ENCODE assay signal across 20 cellular contexts in genomic region chr4:67158669-67159068, GRCh38.
DNase-seq lines count a peak whose midpoint lies in the region; ATAC-seq, FAIRE-seq and TF ChIP-seq lines count a peak whose summit lies in the region.
"Had no signal": no experiment of that assay in that cellular context is flagged by ENCODE, and none has a peak within 500 bp of the region (broad histone marks: within the 10 kb centered on the region; RNA-seq: fewer than 3 reads in every experiment).

No MANE protein-coding gene starts in this region.

- no peak overlapping the region for H3K9ac ChIP-seq in adipocyte (ENCODE audit: low read length)

- peak; percentile 27 for FAIRE-seq in islet of Langerhans (lab: Jason Lieb, UNC)
- FAIRE-seq: A549, GM19239, H1, HTR-8/SVneo had no signal

- H3K4me1 ChIP-seq in adipocyte (ENCODE audit: control insufficient read depth, insufficient read depth, low read length) (no peaks in the 10 kb centered on the region), heart right ventricle (no peaks in the 10 kb centered on the region)
- H3K4me1 ChIP-seq: A549 had no signal

- no peak for TF ChIP-seq CTCF in heart right ventricle (IDR thresholded peaks at IDR 0.05)

- intact Hi-C loops in heart right ventricle (cut with DNase I), result no loop called here

- ATAC-seq in heart right ventricle, result peak in 5 of 8 donors; percentile 11 to 82 (median 39)
- ATAC-seq in GM18858 (IDR thresholded peaks at IDR 0.05; ENCODE audit: unreplicated experiment), result no peak
- ATAC-seq: A549 had no signal

- no peaks in the 10 kb centered on the region for H3K9me3 ChIP-seq in adipocyte (ENCODE audit: control insufficient read depth, low read length)
- no peaks in the 10 kb centered on the region for H3K9me3 ChIP-seq in heart right ventricle
- H3K9me3 ChIP-seq: A549 had no signal

- H3K36me3 ChIP-seq in adipocyte (ENCODE audit: control insufficient read depth, insufficient read depth, low read length, severe bottlenecking), result no peaks in the 10 kb centered on the region
- H3K36me3 ChIP-seq in heart right ventricle, result no peaks in the 10 kb centered on the region

- WGBS in heart right ventricle, 2 donors, result 59 to 79% methylated on average over 1 of the region's 1 CpG

- H3K4me3 ChIP-seq in adipocyte (ENCODE audit: low read length), result no peak overlapping the region
- no peak overlapping the region for H3K4me3 ChIP-seq in heart right ventricle
- H3K4me3 ChIP-seq: A549 had no signal

- peak; percentile 41 for DNase-seq in NCI-H1092 treated with DMSO at 0.1 percent for 48 hours (lab: John Stamatoyannopoulos, UW)
- DNase-seq in NCI-H1092 (lab: John Stamatoyannopoulos, UW), result no peak
- DNase-seq in adipocyte (ENCODE audit: low read depth), result peak; percentile 18
- no peak for DNase-seq in heart right ventricle
- DNase-seq in COLO668 (lab: John Stamatoyannopoulos, UW; ENCODE audit: unreplicated experiment), result no peak
- DNase-seq: AML-193; CD4-positive, alpha-beta T cell; DMS153; DMS79; GF-D8; H9; IMR-90 had no signal

- H3K27me3 ChIP-seq in adipocyte (replicated peaks; ENCODE audit: control insufficient read depth, insufficient read depth, low read length) (no peaks in the 10 kb centered on the region), heart right ventricle (no peaks in the 10 kb centered on the region)

- peak overlapping the region in 1 of 10 donors; percentile 11 for H3K27ac ChIP-seq in heart right ventricle
- H3K27ac ChIP-seq: 22Rv1, A549, C4-2B had no signal

Comparison
In these comparisons a context has a peak if more than half of its experiments do, and no peak if none do; other contexts are left out.
1. DNase-seq: peak in NCI-H1092 treated with DMSO at 0.1 percent for 48 hours (single experiment) and adipocyte (single experiment); none in NCI-H1092 (single experiment), heart right ventricle (0 of 2) and COLO668 (single experiment).